Comparison of ENCODE assay signal across 18 cellular contexts in the genomic region with DNA sequence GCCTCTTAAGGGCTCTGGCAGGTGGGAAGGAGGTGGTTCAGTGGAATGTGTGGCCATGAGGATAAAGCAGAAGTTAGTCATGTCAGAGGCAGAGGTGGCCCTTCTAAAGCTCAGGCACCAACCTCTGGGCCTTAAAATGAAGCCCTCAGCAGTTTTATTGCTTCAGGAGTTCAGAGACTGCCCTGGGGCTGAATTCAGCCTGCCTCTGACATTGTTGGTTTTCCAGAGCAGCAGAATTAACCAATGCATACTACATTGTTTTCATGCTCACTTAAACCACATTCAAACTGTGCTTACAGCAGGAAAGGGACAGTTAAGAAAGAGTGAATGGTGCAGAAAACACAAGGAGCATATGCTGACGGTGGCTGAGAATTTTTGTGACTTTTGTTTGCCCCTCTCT.
A peak's percentile ranks its signal among the peaks of the same experiment; 100 is the strongest.
DNase-seq lines count a peak whose midpoint lies in the region; TF ChIP-seq lines count a peak whose summit lies in the region.
"Had no signal": no experiment of that assay in that cellular context is flagged by ENCODE, and none has a peak within 500 bp of the region (broad histone marks: within the 10 kb centered on the region; RNA-seq: fewer than 3 reads in every experiment).

No MANE protein-coding gene starts in this region.

- no peak overlapping the region for H3K27ac Mint-ChIP-seq in glutamatergic neuron (ENCODE audit: unreplicated experiment)
- H3K27ac Mint-ChIP-seq: IgD-negative memory B cell, T-cell had no signal

- peak; percentile 44 for DNase-seq in EH (ENCODE audit: low read depth)
- peak; percentile 53 for DNase-seq in M059J (ENCODE audit: low read depth)
- DNase-seq in islet precursor cell, result peak; percentile 69
- DNase-seq in midbrain (lab: John Stamatoyannopoulos, UW), result no peak
- DNase-seq in dedifferentiated amniotic fluid mesenchymal stem cell (ENCODE audit: extremely low spot score), result no peak
- DNase-seq in glutamatergic neuron, result no peak
- DNase-seq: BE2C, DMS79, NCI-H1092 treated with DMSO at 0.1 percent for 48 hours, NCI-H1436 treated with DMSO at 0.1 percent for 48 hours, NCI-H2029, NCI-H2227 treated with DMSO at 0.1 percent for 48 hours, NCI-H510A treated with DMSO at 0.1 percent for 48 hours, NCI-H748 treated with DMSO at 0.1 percent for 48 hours, SJCRH30, T-cell had no signal

- H3K9me3 ChIP-seq in neutrophil, result no peaks in the 10 kb centered on the region
- H3K9me3 ChIP-seq: BE2C, SJCRH30 had no signal

- H3K9me3 Mint-ChIP-seq in glutamatergic neuron (ENCODE audit: unreplicated experiment), result peaks cover 3% of the 10 kb centered on the region
- H3K9me3 Mint-ChIP-seq: IgD-negative memory B cell, T-cell had no signal

- peaks cover 21 to 29% of the 10 kb centered on the region in 2 experiments for H3K4me1 ChIP-seq in neutrophil (ENCODE audit: control insufficient read depth in 1 of 2, insufficient read depth in 1 of 2, low read depth in 1 of 2, low read length in 1 of 2)
- H3K4me1 ChIP-seq: BE2C, SJCRH30 had no signal

- no peaks in the 10 kb centered on the region for H3K4me1 Mint-ChIP-seq in glutamatergic neuron (ENCODE audit: low read depth, unreplicated experiment)

- no peak for TF ChIP-seq CTCF in neutrophil (IDR thresholded peaks at IDR 0.05)
- TF ChIP-seq CTCF in glutamatergic neuron (IDR thresholded peaks at IDR 0.05; ENCODE audit: partially characterized antibody, unreplicated experiment), result no peak

- H3K27me3 Mint-ChIP-seq in glutamatergic neuron (ENCODE audit: unreplicated experiment), result no peaks in the 10 kb centered on the region
- H3K27me3 Mint-ChIP-seq: IgD-negative memory B cell, T-cell had no signal

- no peaks in the 10 kb centered on the region for H3K27me3 ChIP-seq in neutrophil
- H3K27me3 ChIP-seq: BE2C, SJCRH30 had no signal

- no peak overlapping the region for H3K4me3 Mint-ChIP-seq in glutamatergic neuron (ENCODE audit: unreplicated experiment)
- H3K4me3 Mint-ChIP-seq: IgD-negative memory B cell, T-cell had no signal

- no peaks in the 10 kb centered on the region for H3K36me3 ChIP-seq in neutrophil
- H3K36me3 ChIP-seq: BE2C, SJCRH30 had no signal

- H3K36me3 Mint-ChIP-seq in glutamatergic neuron (ENCODE audit: unreplicated experiment), result no peaks in the 10 kb centered on the region

- no peak overlapping the region for H3K4me3 ChIP-seq in neutrophil (ENCODE audit: low read depth in 1 of 2, low read length in 1 of 2)
- H3K4me3 ChIP-seq: SJCRH30 had no signal

- H3K27ac ChIP-seq in neutrophil, result peak overlapping the region; percentile 29
- H3K27ac ChIP-seq: SJCRH30 had no signal

Comparison
In these comparisons a context has a peak if more than half of its experiments do, and no peak if none do; other contexts are left out.
1. DNase-seq: peak in EH (single experiment), M059J (single experiment) and islet precursor cell (single experiment); none in midbrain (single experiment), dedifferentiated amniotic fluid mesenchymal stem cell (single experiment) and glutamatergic neuron (single experiment).